8 cellular contexts compared by ENCODE assay signal in genomic region chr19:52170304-52170703, GRCh38. TPM values are rescaled to one million over a fixed set of nuclear protein-coding genes. Genes with fewer than 3 reads are reported as not detected.
DNase-seq lines count a peak whose midpoint lies in the region; ATAC-seq and TF ChIP-seq lines count a peak whose summit lies in the region.

No MANE protein-coding gene starts in this region.

- no peaks in the 10 kb centered on the region for H3K27me3 Mint-ChIP-seq in naive thymus-derived CD4-positive, alpha-beta T cell

- CTCF ChIA-PET in naive thymus-derived CD4-positive, alpha-beta T cell (lab: Charles Lee): interaction anchor here (0.8 kb wide), 1 partner anchor 30 kb away, joined by 3 read pairs; the partner anchor contains the start of gene ZNF616

- DNase-seq in AG09309 (ENCODE audit: low read depth) (no peak), NB4 (ENCODE audit: low read depth) (no peak), dorsolateral prefrontal cortex (peak in 1 of 10 donors; percentile 13), SW 1271 (lab: John Stamatoyannopoulos, UW) (no peak), NAMALWA (ENCODE audit: low spot score) (no peak)
- DNase-seq in naive thymus-derived CD4-positive, alpha-beta T cell: peak in 5 of 9 donors; percentile 5 to 21 (median 10)

- H3K4me1 ChIP-seq in naive thymus-derived CD4-positive, alpha-beta T cell (ENCODE audit: control insufficient read depth in 2 of 2, insufficient read depth in 2 of 2, low read length in 2 of 2): peaks cover 18 to 19% of the 10 kb centered on the region in 2 donors

- H3K36me3 Mint-ChIP-seq in naive thymus-derived CD4-positive, alpha-beta T cell: peaks cover 13 to 53% (median 46%) of the 10 kb centered on the region in 5 donors

- H3K27me3 ChIP-seq in dorsolateral prefrontal cortex: no peaks in the 10 kb centered on the region
- H3K27me3 ChIP-seq in naive thymus-derived CD4-positive, alpha-beta T cell (ENCODE audit: control insufficient read depth in 2 of 2, insufficient read depth in 2 of 2, low read length in 2 of 2): no peaks in the 10 kb centered on the region

- H3K4me3 Mint-ChIP-seq in naive thymus-derived CD4-positive, alpha-beta T cell: peak overlapping the region; percentile 92 to 98 (median 96)

- POLR2A ChIA-PET in naive thymus-derived CD4-positive, alpha-beta T cell (lab: Charles Lee): interaction anchor here (0.6 to 4.1 kb wide), 7 partner anchors 10 to 219 kb away, joined by 3 to 41 read pairs (median 5); partner anchors contain the start of genes PPP2R1A and ZNF616

- peak overlapping the region in 31 of 59 donors; percentile 32 to 91 (median 79) for H3K27ac ChIP-seq in dorsolateral prefrontal cortex
- H3K27ac ChIP-seq in naive thymus-derived CD4-positive, alpha-beta T cell (ENCODE audit: low read depth, low read length): peak overlapping the region; percentile 92

- intact Hi-C loops in dorsolateral prefrontal cortex (cut with DNase I): no loop called here
- intact Hi-C loops in naive thymus-derived CD4-positive, alpha-beta T cell (cut with micrococcal nuclease): loop anchor here (2.0 to 10.0 kb wide), 6 partner anchors 64 to 1027 kb away; partner anchors contain the start of genes ZNF175 (in 1 of the 2), ZNF432 (in 1 of the 2), ZNF649 (in 1 of the 2) and ZNF808 (in 1 of the 2)

- peak overlapping the region; percentile 50 for H3K4me3 ChIP-seq in AG09309 (ENCODE audit: control insufficient read depth, low read depth, low read length)
- peak overlapping the region; percentile 86 for H3K4me3 ChIP-seq in NB4 (ENCODE audit: low read depth, low read length)
- peak overlapping the region; percentile 67 to 99 (median 92) for H3K4me3 ChIP-seq in dorsolateral prefrontal cortex
- H3K4me3 ChIP-seq in naive thymus-derived CD4-positive, alpha-beta T cell (ENCODE audit: low read length): peak overlapping the region; percentile 92

- no peak for TF ChIP-seq CTCF in AG09309 (IDR thresholded peaks at IDR 0.05; ENCODE audit: control insufficient read depth, insufficient read depth, low read depth, low read length, missing control alignments)
- TF ChIP-seq CTCF in NB4 (IDR thresholded peaks at IDR 0.05; ENCODE audit: low read depth, low read length): no peak
- no peak for TF ChIP-seq CTCF in dorsolateral prefrontal cortex (IDR thresholded peaks at IDR 0.05 in 54 of 56, conservative IDR thresholded peaks at IDR 0.05 in 2 of 56; ENCODE audit: low read depth in 1 of 56, partially characterized antibody in 56 of 56)

- H3K4me1 Mint-ChIP-seq in naive thymus-derived CD4-positive, alpha-beta T cell: peaks cover 23 to 48% (median 41%) of the 10 kb centered on the region in 7 donors

- H3K9me3 Mint-ChIP-seq in naive thymus-derived CD4-positive, alpha-beta T cell: peaks cover 0 to 53% (median 9%) of the 10 kb centered on the region in 11 donors

- ATAC-seq in naive thymus-derived CD4-positive, alpha-beta T cell: no peak
- ATAC-seq in GM21529 (IDR thresholded peaks at IDR 0.05; ENCODE audit: unreplicated experiment) (no peak), HG03565 (IDR thresholded peaks at IDR 0.05; ENCODE audit: unreplicated experiment) (no peak)

- H3K27ac Mint-ChIP-seq in naive thymus-derived CD4-positive, alpha-beta T cell: peak overlapping the region; percentile 96 to 99 (median 98)

- peaks cover 9 to 29% (median 12%) of the 10 kb centered on the region in 3 experiments for H3K36me3 ChIP-seq in naive thymus-derived CD4-positive, alpha-beta T cell (ENCODE audit: control insufficient read depth in 2 of 3, insufficient read depth in 3 of 3, low read length in 3 of 3)

- H3K9me3 ChIP-seq in naive thymus-derived CD4-positive, alpha-beta T cell (ENCODE audit: control insufficient read depth in 2 of 3, low read length in 3 of 3): peaks cover 0 to 3% (median 0%) of the 10 kb centered on the region in 3 experiments

- TF ChIP-seq POLR2A in NB4 (IDR thresholded peaks at IDR 0.05; ENCODE audit: extremely low read depth, insufficient read length): no peak

RNA-seq across cellular contexts. Expression of gene ZNF836, which starts 1.1 kb away (rescaled TPM):
- 10 to 100 TPM; 10.9 to 29.4 (median 18.2) TPM for total RNA-seq in dorsolateral prefrontal cortex
- 10 to 100 TPM; 20.1 to 57.5 (median 27.4) TPM for total RNA-seq in naive thymus-derived CD4-positive, alpha-beta T cell
- polyA plus RNA-seq in naive thymus-derived CD4-positive, alpha-beta T cell: 10 to 100 TPM; 10.2 to 21.2 TPM

RNA-seq across cellular contexts. Expression of gene PPP2R1A, which starts 19.5 kb away (rescaled TPM):
- 100 to 1,000 TPM; 220 to 524 (median 400) TPM for total RNA-seq in dorsolateral prefrontal cortex
- total RNA-seq in naive thymus-derived CD4-positive, alpha-beta T cell: 100 to 1,000 TPM; 156 to 215 (median 168) TPM
- 100 to 1,000 TPM; 148 to 165 TPM for polyA plus RNA-seq in naive thymus-derived CD4-positive, alpha-beta T cell

RNA-seq across cellular contexts. Expression of gene ZNF616, which starts 30.6 kb away (rescaled TPM):
- 10 to 100 TPM in 72 of 120 experiments, 1 to 10 TPM in 48; 4.5 to 18.3 (median 10.6) TPM for total RNA-seq in dorsolateral prefrontal cortex
- 10 to 100 TPM in 2 of 5 experiments, 1 to 10 TPM in 3; 2.8 to 18.5 (median 6.1) TPM for total RNA-seq in naive thymus-derived CD4-positive, alpha-beta T cell
- 10 to 100 TPM in 1 of 2 donors, 1 to 10 TPM in 1; 6.5 to 10.8 TPM for polyA plus RNA-seq in naive thymus-derived CD4-positive, alpha-beta T cell

Comparison
In these comparisons a context has a peak if more than half of its experiments do, and no peak if none do; other contexts are left out.
1. DNase-seq: peak in naive thymus-derived CD4-positive, alpha-beta T cell (5 of 9); none in AG09309 (single experiment), NB4 (single experiment), SW 1271 (0 of 2) and NAMALWA (single experiment).
2. intact Hi-C loops: an anchor here in naive thymus-derived CD4-positive, alpha-beta T cell (2.0 to 10.0 kb wide); none called in dorsolateral prefrontal cortex.
3. Peak in every context shown above with its lines, with median percentiles within 50 percentile points of each other: H3K4me3 ChIP-seq.